In the genomic region with DNA sequence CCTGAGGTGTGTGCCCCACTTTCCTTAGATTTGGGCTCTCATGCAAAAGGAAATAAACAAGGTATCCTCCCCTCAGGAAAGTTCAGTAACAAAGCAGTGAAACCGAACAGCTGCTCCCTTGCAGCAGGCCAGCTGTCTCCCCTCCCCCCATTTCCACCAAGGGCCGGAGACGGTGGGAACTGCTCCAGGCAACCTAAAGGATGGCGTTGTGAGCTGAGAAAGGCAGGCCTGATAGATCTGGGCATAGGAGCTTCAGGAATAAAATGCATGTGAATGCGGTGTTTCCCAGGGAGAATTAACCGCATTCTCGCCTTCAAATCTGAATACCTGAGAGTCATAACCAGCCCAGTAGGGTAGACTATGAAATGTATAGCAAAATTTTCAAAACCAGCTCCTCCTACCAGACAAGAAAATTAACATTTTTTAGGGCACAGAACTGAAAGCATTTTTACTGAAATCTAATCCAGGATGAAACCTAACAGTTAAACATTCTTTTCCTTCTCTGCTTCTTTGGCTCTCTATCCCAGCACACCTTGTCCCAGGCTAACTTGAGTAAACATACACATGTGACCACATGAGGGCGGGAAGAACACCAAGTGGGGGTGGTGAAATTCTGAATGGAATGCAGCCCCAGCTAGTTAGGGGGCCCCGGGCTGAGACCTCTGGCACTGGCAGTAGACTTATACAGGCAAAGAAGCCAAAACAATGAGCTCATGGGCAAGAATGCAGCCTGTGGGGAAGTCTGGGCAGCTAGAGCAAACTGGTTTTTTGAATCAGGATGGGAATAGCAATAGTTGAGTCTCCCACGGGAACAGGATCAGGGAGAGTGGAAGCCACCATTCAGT, we compare ENCODE assay signal across 1 cellular context.
TF ChIP-seq lines count a peak whose summit lies in the region.

No MANE protein-coding gene starts in this region.

TF ChIP-seq in HepG2, 621 proteins besides CTCF, POLR2A, EP300 and RAD21 (continued from another document and continues in another):
- TF ChIP-seq, protein P1, sequence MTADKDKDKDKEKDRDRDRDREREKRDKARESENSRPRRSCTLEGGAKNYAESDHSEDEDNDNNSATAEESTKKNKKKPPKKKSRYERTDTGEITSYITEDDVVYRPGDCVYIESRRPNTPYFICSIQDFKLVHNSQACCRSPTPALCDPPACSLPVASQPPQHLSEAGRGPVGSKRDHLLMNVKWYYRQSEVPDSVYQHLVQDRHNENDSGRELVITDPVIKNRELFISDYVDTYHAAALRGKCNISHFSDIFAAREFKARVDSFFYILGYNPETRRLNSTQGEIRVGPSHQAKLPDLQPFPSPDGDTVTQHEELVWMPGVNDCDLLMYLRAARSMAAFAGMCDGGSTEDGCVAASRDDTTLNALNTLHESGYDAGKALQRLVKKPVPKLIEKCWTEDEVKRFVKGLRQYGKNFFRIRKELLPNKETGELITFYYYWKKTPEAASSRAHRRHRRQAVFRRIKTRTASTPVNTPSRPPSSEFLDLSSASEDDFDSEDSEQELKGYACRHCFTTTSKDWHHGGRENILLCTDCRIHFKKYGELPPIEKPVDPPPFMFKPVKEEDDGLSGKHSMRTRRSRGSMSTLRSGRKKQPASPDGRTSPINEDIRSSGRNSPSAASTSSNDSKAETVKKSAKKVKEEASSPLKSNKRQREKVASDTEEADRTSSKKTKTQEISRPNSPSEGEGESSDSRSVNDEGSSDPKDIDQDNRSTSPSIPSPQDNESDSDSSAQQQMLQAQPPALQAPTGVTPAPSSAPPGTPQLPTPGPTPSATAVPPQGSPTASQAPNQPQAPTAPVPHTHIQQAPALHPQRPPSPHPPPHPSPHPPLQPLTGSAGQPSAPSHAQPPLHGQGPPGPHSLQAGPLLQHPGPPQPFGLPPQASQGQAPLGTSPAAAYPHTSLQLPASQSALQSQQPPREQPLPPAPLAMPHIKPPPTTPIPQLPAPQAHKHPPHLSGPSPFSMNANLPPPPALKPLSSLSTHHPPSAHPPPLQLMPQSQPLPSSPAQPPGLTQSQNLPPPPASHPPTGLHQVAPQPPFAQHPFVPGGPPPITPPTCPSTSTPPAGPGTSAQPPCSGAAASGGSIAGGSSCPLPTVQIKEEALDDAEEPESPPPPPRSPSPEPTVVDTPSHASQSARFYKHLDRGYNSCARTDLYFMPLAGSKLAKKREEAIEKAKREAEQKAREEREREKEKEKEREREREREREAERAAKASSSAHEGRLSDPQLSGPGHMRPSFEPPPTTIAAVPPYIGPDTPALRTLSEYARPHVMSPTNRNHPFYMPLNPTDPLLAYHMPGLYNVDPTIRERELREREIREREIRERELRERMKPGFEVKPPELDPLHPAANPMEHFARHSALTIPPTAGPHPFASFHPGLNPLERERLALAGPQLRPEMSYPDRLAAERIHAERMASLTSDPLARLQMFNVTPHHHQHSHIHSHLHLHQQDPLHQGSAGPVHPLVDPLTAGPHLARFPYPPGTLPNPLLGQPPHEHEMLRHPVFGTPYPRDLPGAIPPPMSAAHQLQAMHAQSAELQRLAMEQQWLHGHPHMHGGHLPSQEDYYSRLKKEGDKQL (CRISPR knock-in tag; IDR thresholded peaks at IDR 0.05; ENCODE audit: low read depth): peak; percentile 48; the same call in 1 of the 2 replicates
- TF ChIP-seq, protein P2, sequence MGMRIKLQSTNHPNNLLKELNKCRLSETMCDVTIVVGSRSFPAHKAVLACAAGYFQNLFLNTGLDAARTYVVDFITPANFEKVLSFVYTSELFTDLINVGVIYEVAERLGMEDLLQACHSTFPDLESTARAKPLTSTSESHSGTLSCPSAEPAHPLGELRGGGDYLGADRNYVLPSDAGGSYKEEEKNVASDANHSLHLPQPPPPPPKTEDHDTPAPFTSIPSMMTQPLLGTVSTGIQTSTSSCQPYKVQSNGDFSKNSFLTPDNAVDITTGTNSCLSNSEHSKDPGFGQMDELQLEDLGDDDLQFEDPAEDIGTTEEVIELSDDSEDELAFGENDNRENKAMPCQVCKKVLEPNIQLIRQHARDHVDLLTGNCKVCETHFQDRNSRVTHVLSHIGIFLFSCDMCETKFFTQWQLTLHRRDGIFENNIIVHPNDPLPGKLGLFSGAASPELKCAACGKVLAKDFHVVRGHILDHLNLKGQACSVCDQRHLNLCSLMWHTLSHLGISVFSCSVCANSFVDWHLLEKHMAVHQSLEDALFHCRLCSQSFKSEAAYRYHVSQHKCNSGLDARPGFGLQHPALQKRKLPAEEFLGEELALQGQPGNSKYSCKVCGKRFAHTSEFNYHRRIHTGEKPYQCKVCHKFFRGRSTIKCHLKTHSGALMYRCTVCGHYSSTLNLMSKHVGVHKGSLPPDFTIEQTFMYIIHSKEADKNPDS (CRISPR knock-in tag; IDR thresholded peaks at IDR 0.05): no peak
- TF ChIP-seq SUZ12 (IDR thresholded peaks at IDR 0.05; ENCODE audit: low read depth, low read length) (no peak), ZNF558 (CRISPR knock-in tag; IDR thresholded peaks at IDR 0.05; ENCODE audit: borderline replicate concordance) (no peak), ZNF232 (CRISPR knock-in tag; IDR thresholded peaks at IDR 0.05; ENCODE audit: borderline replicate concordance) (no peak), ONECUT2 (CRISPR knock-in tag; IDR thresholded peaks at IDR 0.05) (0 out of 2 replicates have a peak, but pooled peaks have one; percentile 16), HOXA3 (CRISPR knock-in tag; IDR thresholded peaks at IDR 0.05) (peak; percentile 79), TEAD2 (CRISPR knock-in tag; IDR thresholded peaks at IDR 0.05) (no peak), ZNF878 (CRISPR knock-in tag; IDR thresholded peaks at IDR 0.05) (no peak), ZNF292 (CRISPR knock-in tag; IDR thresholded peaks at IDR 0.05; ENCODE audit: borderline replicate concordance, low read depth) (peak; percentile 44; the same call in 1 of the 2 replicates), AGO1 (IDR thresholded peaks at IDR 0.05; ENCODE audit: low read depth, low read length, poor library complexity, severe bottlenecking) (no peak), GATAD2A (CRISPR knock-in tag; IDR thresholded peaks at IDR 0.05) (peak; percentile 83), ZKSCAN1 (IDR thresholded peaks at IDR 0.05; ENCODE audit: low read length) (no peak), ZNF17 (CRISPR knock-in tag; IDR thresholded peaks at IDR 0.05) (no peak), ZNF619 (CRISPR knock-in tag; IDR thresholded peaks at IDR 0.05) (no peak), MTA1 (CRISPR knock-in tag; IDR thresholded peaks at IDR 0.05; ENCODE audit: borderline replicate concordance) (no peak), NBN (conservative IDR thresholded peaks at IDR 0.05) (no peak), MAFG (CRISPR knock-in tag; IDR thresholded peaks at IDR 0.05) (no peak), ZNF709 (CRISPR knock-in tag; IDR thresholded peaks at IDR 0.05) (no peak), CBX1 (IDR thresholded peaks at IDR 0.05; ENCODE audit: low read depth) (no peak), ZNF652 (CRISPR knock-in tag; IDR thresholded peaks at IDR 0.05; ENCODE audit: borderline replicate concordance, low read depth) (no peak), ZNF510 (CRISPR knock-in tag; IDR thresholded peaks at IDR 0.05; ENCODE audit: low read depth) (no peak), ZNF326 (CRISPR knock-in tag; IDR thresholded peaks at IDR 0.05; ENCODE audit: borderline replicate concordance) (no peak), ZNF251 (CRISPR knock-in tag; IDR thresholded peaks at IDR 0.05) (no peak), ZNF746 (CRISPR knock-in tag; IDR thresholded peaks at IDR 0.05) (no peak), ZNF367 (CRISPR knock-in tag; IDR thresholded peaks at IDR 0.05; ENCODE audit: borderline replicate concordance) (no peak), ZNF605 (CRISPR knock-in tag; IDR thresholded peaks at IDR 0.05) (peak; percentile 44; the same call in 1 of the 2 replicates), MTF2 (CRISPR knock-in tag; IDR thresholded peaks at IDR 0.05; ENCODE audit: borderline replicate concordance) (no peak), PAX8 (CRISPR knock-in tag; IDR thresholded peaks at IDR 0.05; ENCODE audit: borderline replicate concordance) (no peak), POLR2G (IDR thresholded peaks at IDR 0.05; ENCODE audit: low read depth, low read length) (no peak; the same call in 1 of the 2 replicates), TEAD3 (CRISPR knock-in tag; optimal IDR thresholded peaks at IDR 0.05; ENCODE audit: borderline replicate concordance) (peak; percentile 96), SMYD3 (CRISPR knock-in tag; IDR thresholded peaks at IDR 0.05) (no peak), CAMTA2 (CRISPR knock-in tag; IDR thresholded peaks at IDR 0.05; ENCODE audit: borderline replicate concordance) (no peak)
- TF ChIP-seq, protein P3, sequence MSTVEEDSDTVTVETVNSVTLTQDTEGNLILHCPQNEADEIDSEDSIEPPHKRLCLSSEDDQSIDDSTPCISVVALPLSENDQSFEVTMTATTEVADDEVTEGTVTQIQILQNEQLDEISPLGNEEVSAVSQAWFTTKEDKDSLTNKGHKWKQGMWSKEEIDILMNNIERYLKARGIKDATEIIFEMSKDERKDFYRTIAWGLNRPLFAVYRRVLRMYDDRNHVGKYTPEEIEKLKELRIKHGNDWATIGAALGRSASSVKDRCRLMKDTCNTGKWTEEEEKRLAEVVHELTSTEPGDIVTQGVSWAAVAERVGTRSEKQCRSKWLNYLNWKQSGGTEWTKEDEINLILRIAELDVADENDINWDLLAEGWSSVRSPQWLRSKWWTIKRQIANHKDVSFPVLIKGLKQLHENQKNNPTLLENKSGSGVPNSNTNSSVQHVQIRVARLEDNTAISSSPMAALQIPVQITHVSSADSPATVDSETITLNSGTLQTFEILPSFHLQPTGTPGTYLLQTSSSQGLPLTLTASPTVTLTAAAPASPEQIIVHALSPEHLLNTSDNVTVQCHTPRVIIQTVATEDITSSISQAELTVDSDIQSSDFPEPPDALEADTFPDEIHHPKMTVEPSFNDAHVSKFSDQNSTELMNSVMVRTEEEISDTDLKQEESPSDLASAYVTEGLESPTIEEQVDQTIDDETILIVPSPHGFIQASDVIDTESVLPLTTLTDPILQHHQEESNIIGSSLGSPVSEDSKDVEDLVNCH (CRISPR knock-in tag; IDR thresholded peaks at IDR 0.05): no peak
- TF ChIP-seq, protein P4, sequence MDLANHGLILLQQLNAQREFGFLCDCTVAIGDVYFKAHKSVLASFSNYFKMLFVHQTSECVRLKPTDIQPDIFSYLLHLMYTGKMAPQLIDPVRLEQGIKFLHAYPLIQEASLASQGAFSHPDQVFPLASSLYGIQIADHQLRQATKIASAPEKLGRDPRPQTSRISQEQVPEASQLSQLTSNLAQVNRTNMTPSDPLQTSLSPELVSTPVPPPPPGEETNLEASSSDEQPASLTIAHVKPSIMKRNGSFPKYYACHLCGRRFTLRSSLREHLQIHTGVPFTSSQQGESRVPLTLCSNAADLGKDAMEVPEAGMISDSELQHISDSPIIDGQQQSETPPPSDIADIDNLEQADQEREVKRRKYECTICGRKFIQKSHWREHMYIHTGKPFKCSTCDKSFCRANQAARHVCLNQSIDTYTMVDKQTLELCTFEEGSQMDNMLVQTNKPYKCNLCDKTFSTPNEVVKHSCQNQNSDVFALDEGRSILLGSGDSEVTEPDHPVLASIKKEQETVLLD (CRISPR knock-in tag; IDR thresholded peaks at IDR 0.05; ENCODE audit: low read depth): no peak
- TF ChIP-seq, protein P5, sequence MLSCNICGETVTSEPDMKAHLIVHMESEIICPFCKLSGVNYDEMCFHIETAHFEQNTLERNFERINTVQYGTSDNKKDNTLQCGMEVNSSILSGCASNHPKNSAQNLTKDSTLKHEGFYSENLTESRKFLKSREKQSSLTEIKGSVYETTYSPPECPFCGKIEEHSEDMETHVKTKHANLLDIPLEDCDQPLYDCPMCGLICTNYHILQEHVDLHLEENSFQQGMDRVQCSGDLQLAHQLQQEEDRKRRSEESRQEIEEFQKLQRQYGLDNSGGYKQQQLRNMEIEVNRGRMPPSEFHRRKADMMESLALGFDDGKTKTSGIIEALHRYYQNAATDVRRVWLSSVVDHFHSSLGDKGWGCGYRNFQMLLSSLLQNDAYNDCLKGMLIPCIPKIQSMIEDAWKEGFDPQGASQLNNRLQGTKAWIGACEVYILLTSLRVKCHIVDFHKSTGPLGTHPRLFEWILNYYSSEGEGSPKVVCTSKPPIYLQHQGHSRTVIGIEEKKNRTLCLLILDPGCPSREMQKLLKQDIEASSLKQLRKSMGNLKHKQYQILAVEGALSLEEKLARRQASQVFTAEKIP (CRISPR knock-in tag; IDR thresholded peaks at IDR 0.05; ENCODE audit: borderline replicate concordance): no peak
- TF ChIP-seq, protein P6, sequence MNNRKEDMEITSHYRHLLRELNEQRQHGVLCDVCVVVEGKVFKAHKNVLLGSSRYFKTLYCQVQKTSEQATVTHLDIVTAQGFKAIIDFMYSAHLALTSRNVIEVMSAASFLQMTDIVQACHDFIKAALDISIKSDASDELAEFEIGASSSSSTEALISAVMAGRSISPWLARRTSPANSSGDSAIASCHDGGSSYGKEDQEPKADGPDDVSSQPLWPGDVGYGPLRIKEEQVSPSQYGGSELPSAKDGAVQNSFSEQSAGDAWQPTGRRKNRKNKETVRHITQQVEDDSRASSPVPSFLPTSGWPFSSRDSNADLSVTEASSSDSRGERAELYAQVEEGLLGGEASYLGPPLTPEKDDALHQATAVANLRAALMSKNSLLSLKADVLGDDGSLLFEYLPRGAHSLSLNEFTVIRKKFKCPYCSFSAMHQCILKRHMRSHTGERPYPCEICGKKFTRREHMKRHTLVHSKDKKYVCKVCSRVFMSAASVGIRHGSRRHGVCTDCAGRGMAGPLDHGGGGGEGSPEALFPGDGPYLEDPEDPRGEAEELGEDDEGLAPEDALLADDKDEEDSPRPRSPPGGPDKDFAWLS (CRISPR knock-in tag; IDR thresholded peaks at IDR 0.05; ENCODE audit: borderline replicate concordance): no peak
- TF ChIP-seq, protein P7, sequence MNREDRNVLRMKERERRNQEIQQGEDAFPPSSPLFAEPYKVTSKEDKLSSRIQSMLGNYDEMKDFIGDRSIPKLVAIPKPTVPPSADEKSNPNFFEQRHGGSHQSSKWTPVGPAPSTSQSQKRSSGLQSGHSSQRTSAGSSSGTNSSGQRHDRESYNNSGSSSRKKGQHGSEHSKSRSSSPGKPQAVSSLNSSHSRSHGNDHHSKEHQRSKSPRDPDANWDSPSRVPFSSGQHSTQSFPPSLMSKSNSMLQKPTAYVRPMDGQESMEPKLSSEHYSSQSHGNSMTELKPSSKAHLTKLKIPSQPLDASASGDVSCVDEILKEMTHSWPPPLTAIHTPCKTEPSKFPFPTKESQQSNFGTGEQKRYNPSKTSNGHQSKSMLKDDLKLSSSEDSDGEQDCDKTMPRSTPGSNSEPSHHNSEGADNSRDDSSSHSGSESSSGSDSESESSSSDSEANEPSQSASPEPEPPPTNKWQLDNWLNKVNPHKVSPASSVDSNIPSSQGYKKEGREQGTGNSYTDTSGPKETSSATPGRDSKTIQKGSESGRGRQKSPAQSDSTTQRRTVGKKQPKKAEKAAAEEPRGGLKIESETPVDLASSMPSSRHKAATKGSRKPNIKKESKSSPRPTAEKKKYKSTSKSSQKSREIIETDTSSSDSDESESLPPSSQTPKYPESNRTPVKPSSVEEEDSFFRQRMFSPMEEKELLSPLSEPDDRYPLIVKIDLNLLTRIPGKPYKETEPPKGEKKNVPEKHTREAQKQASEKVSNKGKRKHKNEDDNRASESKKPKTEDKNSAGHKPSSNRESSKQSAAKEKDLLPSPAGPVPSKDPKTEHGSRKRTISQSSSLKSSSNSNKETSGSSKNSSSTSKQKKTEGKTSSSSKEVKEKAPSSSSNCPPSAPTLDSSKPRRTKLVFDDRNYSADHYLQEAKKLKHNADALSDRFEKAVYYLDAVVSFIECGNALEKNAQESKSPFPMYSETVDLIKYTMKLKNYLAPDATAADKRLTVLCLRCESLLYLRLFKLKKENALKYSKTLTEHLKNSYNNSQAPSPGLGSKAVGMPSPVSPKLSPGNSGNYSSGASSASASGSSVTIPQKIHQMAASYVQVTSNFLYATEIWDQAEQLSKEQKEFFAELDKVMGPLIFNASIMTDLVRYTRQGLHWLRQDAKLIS (CRISPR knock-in tag; IDR thresholded peaks at IDR 0.05): no peak
